In the genomic region with DNA sequence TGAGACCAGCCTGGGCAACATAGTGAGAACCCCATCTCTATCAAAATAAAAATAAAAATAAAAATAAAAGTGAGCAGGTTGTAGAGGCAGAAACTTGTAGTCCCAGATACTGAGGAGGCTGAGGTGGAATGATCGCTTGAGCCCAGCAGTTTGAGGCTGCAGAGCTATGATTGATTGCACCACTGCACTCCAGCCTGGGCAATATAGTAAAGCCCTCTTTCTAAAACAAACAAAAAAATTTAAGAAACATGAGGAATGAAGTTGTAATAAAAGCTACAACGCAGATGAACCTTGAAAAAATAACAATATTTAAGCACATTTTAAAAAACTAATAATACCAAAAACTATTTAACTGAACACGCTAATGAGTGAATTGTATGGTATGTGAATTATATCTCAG, we compare ENCODE assay signal across 24 cellular contexts.
"Had no signal": no experiment of that assay in that cellular context is flagged by ENCODE, and none has a peak within 500 bp of the region (broad histone marks: within the 10 kb centered on the region; RNA-seq: fewer than 3 reads in every experiment).

No MANE protein-coding gene starts in this region.

- H3K4me1 ChIP-seq: left lung, lower lobe of right lung, thyroid gland, upper lobe of left lung had no signal

- H3K9me3 ChIP-seq: lower lobe of right lung, ovary, prostate gland, stomach, testis, thyroid gland, transverse colon, upper lobe of left lung, vagina had no signal

- H3K36me3 ChIP-seq: left lung, lower lobe of right lung, ovary, prostate gland, stomach, thyroid gland, transverse colon, upper lobe of left lung, vagina had no signal

- DNase-seq: immature natural killer cell; kidney; left lung; lower lobe of right lung; mesenchymal stem cell; naive B cell; natural killer cell; nephron progenitor cell; ovary; stimulated activated CD4-positive, alpha-beta T cell treated with anti-CD3 and anti-CD28 coated beads, Interleukin-12 subunit alpha, Interleukin-12 subunit beta, amount 100 ng/mL, for 4 hours; stimulated activated CD4-positive, alpha-beta T cell treated with anti-CD3 and anti-CD28 coated beads, Interleukin-15, amount 100 ng/mL, for 24 hours; stimulated activated CD4-positive, alpha-beta T cell treated with anti-CD3 and anti-CD28 coated beads, Interleukin-2, amount 100 ng/mL, for 24 hours; stimulated activated CD4-positive, alpha-beta T cell treated with anti-CD3 and anti-CD28 coated beads, Interleukin-4, amount 100 ng/mL, for 1 hour; stimulated activated naive B cell treated with anti-CD40 and anti-IgM and Interleukin-4, amounts not matched to agents 10 μg/mL and 1 μg/mL and 100 μg/mL, for 72 hours; stimulated activated naive CD8-positive, alpha-beta T cell treated with anti-CD3 and anti-CD28 coated beads, Interleukin-15, Interleukin-2, amounts not matched to agents 100 U/mL and 50 U/mL, for 24 hours; stomach; testis; thyroid gland; upper lobe of left lung had no signal

- H3K27me3 ChIP-seq: ovary, stomach, testis, thyroid gland, transverse colon, upper lobe of left lung, vagina had no signal

- ATAC-seq: left lung; lower lobe of right lung; natural killer cell; sciatic nerve; stimulated activated naive CD8-positive, alpha-beta T cell treated with anti-CD3 and anti-CD28 coated beads, Interleukin-15, Interleukin-2, amounts not matched to agents 100 U/mL and 50 U/mL, for 24 hours had no signal

- H3K27ac ChIP-seq: left lung, lower lobe of right lung, ovary, prostate gland, skin epidermis, stomach, testis, thyroid gland, transverse colon, upper lobe of left lung, vagina had no signal

- H3K4me3 ChIP-seq: left lung, lower lobe of right lung, ovary, prostate gland, skin epidermis, stomach, testis, thyroid gland, transverse colon, upper lobe of left lung, vagina had no signal
